Comparison of ENCODE assay signal across 1 cellular context in genomic region chr11:75514596-75514995, GRCh38.
TF ChIP-seq lines count a peak whose summit lies in the region.

No MANE protein-coding gene starts in this region.

TF ChIP-seq in IMR-90, 13 proteins besides CTCF, POLR2A, EP300 and RAD21 (continued from another document):
- TF ChIP-seq MAFK (IDR thresholded peaks at IDR 0.05; ENCODE audit: low read depth, low read length) (no peak), SMC3 (IDR thresholded peaks at IDR 0.05; ENCODE audit: low read depth, low read length) (no peak), CEBPB (IDR thresholded peaks at IDR 0.05; ENCODE audit: low read depth, low read length) (no peak), FOS (IDR thresholded peaks at IDR 0.05; ENCODE audit: low read depth, low read length) (no peak), RFX5 (IDR thresholded peaks at IDR 0.05; ENCODE audit: low read depth, low read length) (no peak), RCOR1 (IDR thresholded peaks at IDR 0.05; ENCODE audit: insufficient replicate concordance, low read length) (no peak), BHLHE40 (IDR thresholded peaks at IDR 0.05; ENCODE audit: low read depth, low read length) (no peak), CHD1 (IDR thresholded peaks at IDR 0.05; ENCODE audit: low read depth, low read length) (no peak), NFE2L2 (IDR thresholded peaks at IDR 0.05; ENCODE audit: low read depth, low read length) (no peak)
